1 cellular context compared by ENCODE assay signal in genomic region chr1:25338188-25338981, GRCh38.
TF ChIP-seq lines count a peak whose summit lies in the region.

TMEM50A (plus strand) TSS chr1:25338334; CDS start chr1:25340487, 2,153 bp downstream.

TF ChIP-seq in K562, 482 proteins besides CTCF, POLR2A, EP300 and RAD21 (continued from another document and continues in another):
- peak; percentile 50 for TF ChIP-seq E2F8 (IDR thresholded peaks at IDR 0.05; ENCODE audit: low read depth, partially characterized antibody)
- TF ChIP-seq SAP30 (IDR thresholded peaks at IDR 0.05; ENCODE audit: borderline replicate concordance, insufficient read depth, low read depth, low read length, poor library complexity, severe bottlenecking), result peak; percentile 91
- TF ChIP-seq ETV5 (CRISPR knock-in tag; IDR thresholded peaks at IDR 0.05; ENCODE audit: low read depth), result peak; percentile 87
- TF ChIP-seq KDM4B (IDR thresholded peaks at IDR 0.05; ENCODE audit: borderline replicate concordance in 2 of 2, low read depth in 1 of 2), result 0 out of 4 replicates have a peak, but pooled peaks of 1 of the 2 experiments have one; percentile 21
- TF ChIP-seq SIRT6 (IDR thresholded peaks at IDR 0.05; ENCODE audit: low read depth, low read length), result no peak
- TF ChIP-seq TCFL5 (CRISPR knock-in tag; conservative IDR thresholded peaks at IDR 0.05), result no peak
- TF ChIP-seq, protein P1, sequence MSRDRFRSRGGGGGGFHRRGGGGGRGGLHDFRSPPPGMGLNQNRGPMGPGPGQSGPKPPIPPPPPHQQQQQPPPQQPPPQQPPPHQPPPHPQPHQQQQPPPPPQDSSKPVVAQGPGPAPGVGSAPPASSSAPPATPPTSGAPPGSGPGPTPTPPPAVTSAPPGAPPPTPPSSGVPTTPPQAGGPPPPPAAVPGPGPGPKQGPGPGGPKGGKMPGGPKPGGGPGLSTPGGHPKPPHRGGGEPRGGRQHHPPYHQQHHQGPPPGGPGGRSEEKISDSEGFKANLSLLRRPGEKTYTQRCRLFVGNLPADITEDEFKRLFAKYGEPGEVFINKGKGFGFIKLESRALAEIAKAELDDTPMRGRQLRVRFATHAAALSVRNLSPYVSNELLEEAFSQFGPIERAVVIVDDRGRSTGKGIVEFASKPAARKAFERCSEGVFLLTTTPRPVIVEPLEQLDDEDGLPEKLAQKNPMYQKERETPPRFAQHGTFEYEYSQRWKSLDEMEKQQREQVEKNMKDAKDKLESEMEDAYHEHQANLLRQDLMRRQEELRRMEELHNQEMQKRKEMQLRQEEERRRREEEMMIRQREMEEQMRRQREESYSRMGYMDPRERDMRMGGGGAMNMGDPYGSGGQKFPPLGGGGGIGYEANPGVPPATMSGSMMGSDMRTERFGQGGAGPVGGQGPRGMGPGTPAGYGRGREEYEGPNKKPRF (IDR thresholded peaks at IDR 0.05; ENCODE audit: low read depth, low read length), result no peak
- TF ChIP-seq POLR2AphosphoS5 (IDR thresholded peaks at IDR 0.05; ENCODE audit: control insufficient read depth, insufficient read depth, low read depth, low read length), result peak; percentile 75; the same call in 1 of the 2 replicates
- peak; percentile 71 for TF ChIP-seq NFRKB (IDR thresholded peaks at IDR 0.05; ENCODE audit: low read depth)
- TF ChIP-seq NR2C2 (CRISPR knock-in tag; IDR thresholded peaks at IDR 0.05), result no peak
- TF ChIP-seq NR2C2 (tag; IDR thresholded peaks at IDR 0.05), result peak; percentile 76
- no peak for TF ChIP-seq RNF2 (IDR thresholded peaks at IDR 0.05)
- no peak for TF ChIP-seq ESRRB (CRISPR knock-in tag; IDR thresholded peaks at IDR 0.05; ENCODE audit: borderline replicate concordance)
- peak; percentile 66 for TF ChIP-seq FIP1L1 (IDR thresholded peaks at IDR 0.05; ENCODE audit: low read depth, low read length, poor library complexity, severe bottlenecking)
- TF ChIP-seq ID3 (CRISPR knock-in tag; IDR thresholded peaks at IDR 0.05), result no peak
- TF ChIP-seq ID3 (tag; IDR thresholded peaks at IDR 0.05), result peak; percentile 44; the same call in 1 of the 2 replicates
- TF ChIP-seq SIN3A (IDR thresholded peaks at IDR 0.05; ENCODE audit: borderline replicate concordance in 2 of 2, control insufficient read depth in 1 of 2, low read depth in 2 of 2, low read length in 2 of 2), result peak; percentile 29 to 60; a peak in 2 of 4 replicates
- peak; percentile 85; the same call in 1 of the 2 replicates for TF ChIP-seq MTA3 (IDR thresholded peaks at IDR 0.05; ENCODE audit: borderline replicate concordance)
- peak; percentile 86 for TF ChIP-seq RBFOX2 (IDR thresholded peaks at IDR 0.05; ENCODE audit: low read depth, low read length)
- TF ChIP-seq ZKSCAN8 (CRISPR knock-in tag; IDR thresholded peaks at IDR 0.05), result no peak
- TF ChIP-seq ZBTB49 (CRISPR knock-in tag; IDR thresholded peaks at IDR 0.05; ENCODE audit: borderline replicate concordance), result no peak
- TF ChIP-seq LARP7 (IDR thresholded peaks at IDR 0.05), result peak; percentile 37; the same call in 1 of the 2 replicates
- no peak for TF ChIP-seq U2AF2 (optimal IDR thresholded peaks at IDR 0.05; ENCODE audit: low read depth, low read length)
- peak; percentile 13; the same call in 1 of the 2 replicates for TF ChIP-seq TARDBP (IDR thresholded peaks at IDR 0.05)
- peak; percentile 69; the same call in 1 of the 2 replicates for TF ChIP-seq HLTF (IDR thresholded peaks at IDR 0.05)
- 0 out of 2 replicates have a peak, but pooled peaks have one; percentile 20 for TF ChIP-seq FOXK1 (CRISPR knock-in tag; IDR thresholded peaks at IDR 0.05; ENCODE audit: borderline replicate concordance)
- TF ChIP-seq MED1 (CRISPR knock-in tag; IDR thresholded peaks at IDR 0.05; ENCODE audit: borderline replicate concordance), result no peak
- no peak for TF ChIP-seq HMG20B (CRISPR knock-in tag; IDR thresholded peaks at IDR 0.05)
- 0 out of 2 replicates have a peak, but pooled peaks have one; percentile 5 for TF ChIP-seq ZBTB33 (CRISPR knock-in tag; IDR thresholded peaks at IDR 0.05)
- TF ChIP-seq ZNF224 (CRISPR knock-in tag; IDR thresholded peaks at IDR 0.05), result no peak
- TF ChIP-seq GATAD2B (IDR thresholded peaks at IDR 0.05; ENCODE audit: borderline replicate concordance), result 0 out of 2 replicates have a peak, but pooled peaks have one; percentile 12
- no peak for TF ChIP-seq HSF4 (CRISPR knock-in tag; IDR thresholded peaks at IDR 0.05; ENCODE audit: borderline replicate concordance)
- TF ChIP-seq SMAD1 (IDR thresholded peaks at IDR 0.05; ENCODE audit: low read depth, low read length, partially characterized antibody), result peak; percentile 12
- TF ChIP-seq GABPB1 (CRISPR knock-in tag; IDR thresholded peaks at IDR 0.05), result peak; percentile 81; the same call in 1 of the 2 replicates
- TF ChIP-seq MBD2 (IDR thresholded peaks at IDR 0.05; ENCODE audit: borderline replicate concordance, low read depth), result peak; percentile 47; the same call in 1 of the 2 replicates
- 0 out of 2 replicates have a peak, but pooled peaks have one; percentile 25 for TF ChIP-seq FOXP4 (CRISPR knock-in tag; IDR thresholded peaks at IDR 0.05; ENCODE audit: borderline replicate concordance)
- TF ChIP-seq ZBTB5 (IDR thresholded peaks at IDR 0.05), result peak; percentile 80
- no peak for TF ChIP-seq ZNF668 (CRISPR knock-in tag; IDR thresholded peaks at IDR 0.05)
- no peak for TF ChIP-seq IFI16 (CRISPR knock-in tag; IDR thresholded peaks at IDR 0.05)
- TF ChIP-seq SMAD4 (CRISPR knock-in tag; conservative IDR thresholded peaks at IDR 0.05), result peak; percentile 96
- 0 out of 2 replicates have a peak, but pooled peaks have one; percentile 20 for TF ChIP-seq SIN3B (IDR thresholded peaks at IDR 0.05; ENCODE audit: low read depth)
- peak; percentile 94 for TF ChIP-seq PRDM10 (IDR thresholded peaks at IDR 0.05; ENCODE audit: partially characterized antibody)
- TF ChIP-seq, protein P2, sequence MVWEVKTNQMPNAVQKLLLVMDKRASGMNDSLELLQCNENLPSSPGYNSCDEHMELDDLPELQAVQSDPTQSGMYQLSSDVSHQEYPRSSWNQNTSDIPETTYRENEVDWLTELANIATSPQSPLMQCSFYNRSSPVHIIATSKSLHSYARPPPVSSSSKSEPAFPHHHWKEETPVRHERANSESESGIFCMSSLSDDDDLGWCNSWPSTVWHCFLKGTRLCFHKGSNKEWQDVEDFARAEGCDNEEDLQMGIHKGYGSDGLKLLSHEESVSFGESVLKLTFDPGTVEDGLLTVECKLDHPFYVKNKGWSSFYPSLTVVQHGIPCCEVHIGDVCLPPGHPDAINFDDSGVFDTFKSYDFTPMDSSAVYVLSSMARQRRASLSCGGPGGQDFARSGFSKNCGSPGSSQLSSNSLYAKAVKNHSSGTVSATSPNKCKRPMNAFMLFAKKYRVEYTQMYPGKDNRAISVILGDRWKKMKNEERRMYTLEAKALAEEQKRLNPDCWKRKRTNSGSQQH (CRISPR knock-in tag; IDR thresholded peaks at IDR 0.05), result peak; percentile 62; the same call in 1 of the 2 replicates
